ENCODE assay signal across 16 cellular contexts in the genomic region with DNA sequence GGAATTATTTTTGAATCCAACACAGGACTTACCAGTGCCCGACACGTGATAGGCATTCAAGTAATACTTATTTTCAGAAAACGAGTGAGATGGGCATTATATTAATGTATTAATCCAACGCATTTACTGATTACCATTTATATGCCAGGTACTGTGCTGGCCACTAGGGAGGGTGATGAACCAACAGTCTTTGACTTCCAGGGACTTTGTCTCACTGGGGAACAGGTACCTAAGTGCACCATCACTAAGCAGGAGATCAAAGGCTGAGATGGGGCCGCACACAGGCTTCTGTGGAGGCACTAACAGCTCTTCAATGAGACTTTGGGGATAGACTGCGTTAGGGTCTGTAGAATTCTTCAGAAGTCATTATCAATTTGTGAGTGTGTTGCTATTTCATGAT.
DNase-seq lines count a peak whose midpoint lies in the region; ATAC-seq and TF ChIP-seq lines count a peak whose summit lies in the region.
"Had no signal": no experiment of that assay in that cellular context is flagged by ENCODE, and none has a peak within 500 bp of the region (broad histone marks: within the 10 kb centered on the region; RNA-seq: fewer than 3 reads in every experiment).

No MANE protein-coding gene starts in this region.

- H3K4me3 ChIP-seq in Loucy (ENCODE audit: low read length, poor library complexity, severe bottlenecking) (no peak overlapping the region), retinal pigment epithelial cell (ENCODE audit: low read length) (no peak overlapping the region)
- H3K4me3 ChIP-seq: prostate gland had no signal

- peaks cover 3% of the 10 kb centered on the region; the same call in 1 of the 2 replicates for H3K36me3 ChIP-seq in Loucy (ENCODE audit: insufficient read depth, low read length)
- H3K36me3 ChIP-seq: prostate gland had no signal

- peaks cover 8% of the 10 kb centered on the region in 2 donors for H3K4me1 Mint-ChIP-seq in effector memory CD8-positive, alpha-beta T cell (ENCODE audit: low read depth in 2 of 2)

- no peaks in the 10 kb centered on the region for H3K9me2 ChIP-seq in Loucy (replicated peaks; ENCODE audit: low read depth, low read length)

- H3K27ac Mint-ChIP-seq in effector memory CD8-positive, alpha-beta T cell = peak overlapping the region in 1 of 2 donors; percentile 71
- H3K27ac Mint-ChIP-seq: activated CD4-positive, alpha-beta memory T cell treated with anti-CD3 and anti-CD28 coated beads for 36 hours; dendritic cell treated with granulocyte-macrophage colony-stimulating factor and Interleukin-4, amounts not matched to agents 40 ng/mL and 50 ng/mL, for 4 days had no signal

- no peak overlapping the region for H3K9ac ChIP-seq in Loucy (ENCODE audit: low read depth, low read length, poor library complexity, severe bottlenecking)

- no peaks in the 10 kb centered on the region for H3F3A ChIP-seq in Loucy (ENCODE audit: low read depth)

- H3K4me2 ChIP-seq in Loucy (ENCODE audit: low read depth, low read length, poor library complexity, severe bottlenecking) = no peak overlapping the region

- H3K36me3 Mint-ChIP-seq in effector memory CD8-positive, alpha-beta T cell (ENCODE audit: insufficient read depth) = peaks cover 19% of the 10 kb centered on the region
- H3K36me3 Mint-ChIP-seq: activated CD4-positive, alpha-beta memory T cell treated with anti-CD3 and anti-CD28 coated beads for 36 hours had no signal

- H3K27me3 ChIP-seq in Loucy (ENCODE audit: insufficient read depth, low read length, poor library complexity, severe bottlenecking) = peaks cover 8% of the 10 kb centered on the region

- H3K79me2 ChIP-seq in Loucy (ENCODE audit: insufficient read depth, low read length) = no peaks in the 10 kb centered on the region

- ATAC-seq in effector memory CD8-positive, alpha-beta T cell (replicated peaks) = peak; percentile 47
- no peak for ATAC-seq in HG03175 (IDR thresholded peaks at IDR 0.05; ENCODE audit: unreplicated experiment)

- TF ChIP-seq CTCF in Loucy (conservative IDR thresholded peaks at IDR 0.05; ENCODE audit: low read length) (peak; percentile 46), retinal pigment epithelial cell (conservative IDR thresholded peaks at IDR 0.05; ENCODE audit: low read depth, low read length) (peak; percentile 27)

- no peaks in the 10 kb centered on the region for H3K9me3 ChIP-seq in Loucy (ENCODE audit: insufficient read depth, low read depth, low read length)
- H3K9me3 ChIP-seq: prostate gland had no signal

- H2AFZ ChIP-seq in Loucy (ENCODE audit: low read length) = no peak overlapping the region

- no peaks in the 10 kb centered on the region for H3K9me3 Mint-ChIP-seq in effector memory CD8-positive, alpha-beta T cell
- H3K9me3 Mint-ChIP-seq: activated CD4-positive, alpha-beta memory T cell treated with anti-CD3 and anti-CD28 coated beads for 36 hours; dendritic cell treated with granulocyte-macrophage colony-stimulating factor and Interleukin-4, amounts not matched to agents 40 ng/mL and 50 ng/mL, for 4 days had no signal

- H3K27me3 Mint-ChIP-seq in effector memory CD8-positive, alpha-beta T cell = no peaks in the 10 kb centered on the region
- H3K27me3 Mint-ChIP-seq: activated CD4-positive, alpha-beta memory T cell treated with anti-CD3 and anti-CD28 coated beads for 36 hours; dendritic cell treated with granulocyte-macrophage colony-stimulating factor and Interleukin-4, amounts not matched to agents 40 ng/mL and 50 ng/mL, for 4 days had no signal

- no peaks in the 10 kb centered on the region for H3K4me1 ChIP-seq in Loucy (ENCODE audit: insufficient read depth, low read length, poor library complexity, severe bottlenecking)

- DNase-seq in NCI-H82 (lab: John Stamatoyannopoulos, UW) = peak; percentile 20
- DNase-seq in NCI-H82 treated with DMSO at 0.1 percent for 48 hours (lab: John Stamatoyannopoulos, UW; ENCODE audit: unreplicated experiment) = no peak
- DNase-seq in effector memory CD8-positive, alpha-beta T cell = no peak
- no peak for DNase-seq in retinal pigment epithelial cell (ENCODE audit: low read depth)
- no peak for DNase-seq in superior temporal gyrus (ENCODE audit: extremely low spot score)
- DNase-seq in SIG-M5 treated with dmso at 0.1 percent for 504 hours (lab: John Stamatoyannopoulos, UW; ENCODE audit: unreplicated experiment) = no peak
- DNase-seq: activated CD4-positive, alpha-beta memory T cell treated with anti-CD3 and anti-CD28 coated beads for 36 hours; activated effector memory CD4-positive, alpha-beta T cell treated with Interleukin-2 at 50 U/mL for 16 hours; NCI-H2171 treated with DMSO at 0.1 percent for 48 hours; NK-92 treated with Interleukin-12 subunit alpha and Interleukin-12 subunit beta, amount 100 ng/mL, for 24 hours; SHP77 treated with DMSO at 0.1 percent for 48 hours; stimulated activated CD4-positive, alpha-beta T cell treated with anti-CD3 and anti-CD28 coated beads, Interleukin-15, amount 100 ng/mL, for 24 hours had no signal

- H4K20me1 ChIP-seq in Loucy (ENCODE audit: insufficient read depth, low read length, poor library complexity, severe bottlenecking) = no peaks in the 10 kb centered on the region

- no peak overlapping the region for H3K4me3 Mint-ChIP-seq in effector memory CD8-positive, alpha-beta T cell
- H3K4me3 Mint-ChIP-seq: activated CD4-positive, alpha-beta memory T cell treated with anti-CD3 and anti-CD28 coated beads for 36 hours; dendritic cell treated with granulocyte-macrophage colony-stimulating factor and Interleukin-4, amounts not matched to agents 40 ng/mL and 50 ng/mL, for 4 days had no signal
